In genomic region chr18:56495884-56496283, GRCh38 we compare ENCODE assay signal across 26 cellular contexts.
"Had no signal": no experiment of that assay in that cellular context is flagged by ENCODE, and none has a peak within 500 bp of the region (broad histone marks: within the 10 kb centered on the region; RNA-seq: fewer than 3 reads in every experiment).

No MANE protein-coding gene starts in this region.

- H3K79me2 ChIP-seq: parathyroid adenoma had no signal

- H3K27me3 ChIP-seq: ovary, right lobe of liver, sigmoid colon, stomach, thyroid gland, tibial nerve, upper lobe of left lung, uterus had no signal

- H2AFZ ChIP-seq: parathyroid adenoma had no signal

- H3K27ac ChIP-seq: ovary, parathyroid adenoma, psoas muscle, right lobe of liver, sigmoid colon, stomach, thoracic aorta, thyroid gland, tibial nerve, upper lobe of left lung, uterus had no signal

- H3K9ac ChIP-seq: parathyroid adenoma had no signal

- H3K9me3 ChIP-seq: ovary, psoas muscle, thoracic aorta, thyroid gland, upper lobe of left lung, uterus had no signal

- FAIRE-seq: small intestine had no signal

- H3K4me3 ChIP-seq: ovary, psoas muscle, right lobe of liver, sigmoid colon, stomach, thoracic aorta, thyroid gland, tibial nerve, upper lobe of left lung, uterus had no signal

- H3K36me3 ChIP-seq: ovary, right lobe of liver, sigmoid colon, stomach, thoracic aorta, thyroid gland, tibial nerve, upper lobe of left lung, uterus had no signal

- ATAC-seq: naive thymus-derived CD8-positive, alpha-beta T cell; natural killer cell treated with Interleukin-12 subunit alpha and Interleukin-12 subunit beta and Interleukin-15 and Interleukin-18, amount 100 ng/mL, for 72 hours; psoas muscle; right cardiac atrium; right lobe of liver; stimulated activated effector memory CD8-positive, alpha-beta T cell treated with anti-CD3 and anti-CD28 coated beads, Interleukin-12 subunit alpha, Interleukin-12 subunit beta, amount 100 ng/mL, for 72 hours; stimulated activated naive B cell treated with anti-CD40 and anti-IgM and Interleukin-4, amounts not matched to agents 10 μg/mL and 1 μg/mL and 100 μg/mL, for 72 hours had no signal

- H3K4me1 ChIP-seq: parathyroid adenoma, psoas muscle, right lobe of liver, sigmoid colon, stomach, thyroid gland, tibial nerve, upper lobe of left lung, uterus had no signal

- DNase-seq: naive thymus-derived CD8-positive, alpha-beta T cell; nephron progenitor cell; occipital lobe; ovary; posterior cingulate gyrus; psoas muscle; right cardiac atrium; right lobe of liver; sigmoid colon; small intestine; stimulated activated CD4-positive, alpha-beta T cell treated with anti-CD3 and anti-CD28 coated beads, Interleukin-15, amount 100 ng/mL, for 24 hours; stimulated activated CD4-positive, alpha-beta T cell treated with anti-CD3 and anti-CD28 coated beads, Interleukin-2, amount 100 ng/mL, for 24 hours; stimulated activated CD4-positive, alpha-beta T cell treated with anti-CD3 and anti-CD28 coated beads, Interleukin-2, amount 100 ng/mL, for 48 hours; stimulated activated CD4-positive, alpha-beta T cell treated with anti-CD3 and anti-CD28 coated beads, Interleukin-4, amount 100 ng/mL, for 24 hours; stimulated activated naive B cell treated with anti-CD40 and anti-IgM and Interleukin-4, amounts not matched to agents 10 μg/mL and 1 μg/mL and 100 μg/mL, for 72 hours; stimulated activated naive CD4-positive, alpha-beta T cell treated with Interleukin-2 at 50 U/mL for 16 hours; stomach; thyroid gland; trophoblast cell; upper lobe of left lung; uterus had no signal
